ENCODE assay signal across 37 cellular contexts in genomic region chr16:24180451-24180850, GRCh38.
"Had no signal": no experiment of that assay in that cellular context is flagged by ENCODE, and none has a peak within 500 bp of the region (broad histone marks: within the 10 kb centered on the region; RNA-seq: fewer than 3 reads in every experiment).

No MANE protein-coding gene starts in this region.

- H3K27me3 Mint-ChIP-seq: activated B cell treated with CpG ODN at 0.5 μM for 24 hours; activated CD4-positive, alpha-beta memory T cell treated with anti-CD3 and anti-CD28 coated beads for 36 hours; activated CD4-positive, alpha-beta T cell treated with anti-CD3 and anti-CD28 coated beads, Interleukin-2, amount 10 ng/mL, durations not matched to agents 24 days and 14 days; activated CD8-positive, alpha-beta T cell treated with anti-CD3 and anti-CD28 coated beads for 36 hours; activated naive CD4-positive, alpha-beta T cell treated with anti-CD3 and anti-CD28 coated beads, Interleukin-2, amount 10 ng/mL, durations not matched to agents 7 days and 5 days; activated naive CD4-positive, alpha-beta T cell treated with anti-CD3 and anti-CD28 coated beads, Interleukin-2, amount 50 U/mL, for 24 hours; activated naive CD8-positive, alpha-beta T cell; activated naive CD8-positive, alpha-beta T cell treated with anti-CD3 and anti-CD28 coated beads, Interleukin-2, amount 10 ng/mL, durations not matched to agents 7 days and 5 days; activated naive CD8-positive, alpha-beta T cell treated with anti-CD3 and anti-CD28 coated beads, Interleukin-2, amount 50 U/mL, for 24 hours; central memory CD8-positive, alpha-beta T cell had no signal

- DNase-seq: activated B cell treated with CpG ODN at 0.5 μM for 24 hours; activated CD4-positive, alpha-beta memory T cell treated with anti-CD3 and anti-CD28 coated beads for 36 hours; activated CD4-positive, alpha-beta T cell treated with anti-CD3 and anti-CD28 coated beads for 4 hours; activated CD4-positive, alpha-beta T cell treated with anti-CD3 and anti-CD28 coated beads, Interleukin-2, amount 10 ng/mL, durations not matched to agents 24 days and 14 days; activated CD4-positive, alpha-beta T cell treated with anti-CD3 and anti-CD28 coated beads, Interleukin-2, amount 50 U/mL, for 1 hour; activated CD4-positive, alpha-beta T cell treated with anti-CD3 and anti-CD28 coated beads, Interleukin-2, amount 50 U/mL, for 4 hours; activated CD4-positive, CD25-positive, alpha-beta regulatory T cell treated with anti-CD3 and anti-CD28 coated beads, Interleukin-2, amount 50 U/mL, for 72 hours; activated CD8-positive, alpha-beta memory T cell treated with anti-CD3 and anti-CD28 coated beads, Interleukin-2, amount 50 U/mL, for 4 hours; activated CD8-positive, alpha-beta T cell treated with anti-CD3 and anti-CD28 coated beads for 36 hours; activated effector memory CD4-positive, alpha-beta T cell treated with Interleukin-2 at 50 U/mL for 16 hours; activated gamma-delta T cell; activated naive CD4-positive, alpha-beta T cell treated with anti-CD3 and anti-CD28 coated beads, Interleukin-2, amount 10 ng/mL, durations not matched to agents 7 days and 5 days; activated naive CD4-positive, alpha-beta T cell treated with Interleukin-2 at 50 U/mL for 16 hours; activated naive CD8-positive, alpha-beta T cell treated with anti-CD3 and anti-CD28 coated beads, Interleukin-2, amount 10 ng/mL, durations not matched to agents 7 days and 5 days; activated naive CD8-positive, alpha-beta T cell treated with anti-CD3 and anti-CD28 coated beads, Interleukin-2, amount 50 U/mL, for 24 hours; activated T-cell treated with anti-CD3 and anti-CD28 coated beads for 4 hours; activated T-cell treated with anti-CD3 and anti-CD28 coated beads, Interleukin-2, amount 50 U/mL, for 1 hour; activated T-cell treated with anti-CD3 and anti-CD28 coated beads, Interleukin-2, amount 50 U/mL, for 4 hours; activated T-cell treated with anti-CD3 and anti-CD28 coated beads, Interleukin-2, amount 50 U/mL, for 72 hours; amygdala; caudate nucleus; cerebellar nuclear complex; T-helper 1 cell; T-helper 2 cell; T-helper 9 cell had no signal

- FAIRE-seq: bronchial epithelial cell, TTC549 had no signal

- ATAC-seq: activated CD8-positive, alpha-beta T cell treated with anti-CD3 and anti-CD28 coated beads for 36 hours; activated naive CD8-positive, alpha-beta T cell treated with anti-CD3 and anti-CD28 coated beads, Interleukin-2, amount 50 U/mL, for 24 hours; activated T-cell treated with anti-CD3 and anti-CD28 coated beads, Interleukin-2, amount 50 U/mL, for 4 hours; activated T-cell treated with anti-CD3 and anti-CD28 coated beads, Interleukin-2, amount 50 U/mL, for 72 hours had no signal

- H3K4me3 Mint-ChIP-seq: activated B cell treated with CpG ODN at 0.5 μM for 24 hours; activated CD4-positive, alpha-beta memory T cell treated with anti-CD3 and anti-CD28 coated beads for 36 hours; activated CD4-positive, alpha-beta T cell treated with anti-CD3 and anti-CD28 coated beads, Interleukin-2, amount 10 ng/mL, durations not matched to agents 24 days and 14 days; activated CD8-positive, alpha-beta T cell treated with anti-CD3 and anti-CD28 coated beads for 36 hours; activated naive CD4-positive, alpha-beta T cell treated with anti-CD3 and anti-CD28 coated beads, Interleukin-2, amount 10 ng/mL, durations not matched to agents 7 days and 5 days; activated naive CD4-positive, alpha-beta T cell treated with anti-CD3 and anti-CD28 coated beads, Interleukin-2, amount 50 U/mL, for 24 hours; activated naive CD8-positive, alpha-beta T cell; activated naive CD8-positive, alpha-beta T cell treated with anti-CD3 and anti-CD28 coated beads, Interleukin-2, amount 10 ng/mL, durations not matched to agents 7 days and 5 days; activated naive CD8-positive, alpha-beta T cell treated with anti-CD3 and anti-CD28 coated beads, Interleukin-2, amount 50 U/mL, for 24 hours; activated T-cell treated with anti-CD3 and anti-CD28 coated beads, Interleukin-2, amount 50 U/mL, for 4 hours; activated T-cell treated with anti-CD3 and anti-CD28 coated beads, Interleukin-2, amount 50 U/mL, for 72 hours; brain; central memory CD8-positive, alpha-beta T cell; T-helper 1 cell treated with Interleukin-12 subunit alpha and Interleukin-12 subunit beta and Interleukin-4 antibody, amounts not matched to agents 30 μg/mL and 1 μg/mL, for 36 hours; T-helper 2 cell treated with Interferon-gamma antibody and Interleukin-4, amounts not matched to agents 5 μg/mL and 100 μg/mL, for 36 hours had no signal

- H3K4me1 Mint-ChIP-seq: activated B cell treated with CpG ODN at 0.5 μM for 24 hours; activated CD4-positive, alpha-beta T cell treated with anti-CD3 and anti-CD28 coated beads, Interleukin-2, amount 10 ng/mL, durations not matched to agents 24 days and 14 days; activated naive CD4-positive, alpha-beta T cell treated with anti-CD3 and anti-CD28 coated beads, Interleukin-2, amount 10 ng/mL, durations not matched to agents 7 days and 5 days; activated naive CD4-positive, alpha-beta T cell treated with anti-CD3 and anti-CD28 coated beads, Interleukin-2, amount 50 U/mL, for 24 hours; activated naive CD8-positive, alpha-beta T cell treated with anti-CD3 and anti-CD28 coated beads, Interleukin-2, amount 10 ng/mL, durations not matched to agents 7 days and 5 days; activated naive CD8-positive, alpha-beta T cell treated with anti-CD3 and anti-CD28 coated beads, Interleukin-2, amount 50 U/mL, for 24 hours; brain had no signal

- H3K27me3 ChIP-seq: ascending aorta, cardiac muscle cell had no signal

- H3K4me3 ChIP-seq: ascending aorta, cardiac muscle cell had no signal

- H3K4me1 ChIP-seq: ascending aorta had no signal

- H3K27ac Mint-ChIP-seq: activated B cell treated with CpG ODN at 0.5 μM for 24 hours; activated CD4-positive, alpha-beta memory T cell treated with anti-CD3 and anti-CD28 coated beads for 36 hours; activated CD4-positive, alpha-beta T cell treated with anti-CD3 and anti-CD28 coated beads, Interleukin-2, amount 10 ng/mL, durations not matched to agents 24 days and 14 days; activated CD8-positive, alpha-beta T cell treated with anti-CD3 and anti-CD28 coated beads for 36 hours; activated naive CD4-positive, alpha-beta T cell treated with anti-CD3 and anti-CD28 coated beads, Interleukin-2, amount 10 ng/mL, durations not matched to agents 7 days and 5 days; activated naive CD4-positive, alpha-beta T cell treated with anti-CD3 and anti-CD28 coated beads, Interleukin-2, amount 50 U/mL, for 24 hours; activated naive CD8-positive, alpha-beta T cell; activated naive CD8-positive, alpha-beta T cell treated with anti-CD3 and anti-CD28 coated beads, Interleukin-2, amount 10 ng/mL, durations not matched to agents 7 days and 5 days; activated naive CD8-positive, alpha-beta T cell treated with anti-CD3 and anti-CD28 coated beads, Interleukin-2, amount 50 U/mL, for 24 hours; activated T-cell treated with anti-CD3 and anti-CD28 coated beads, Interleukin-2, amount 50 U/mL, for 72 hours; activated T-helper 2 cell treated with anti-CD3 and anti-CD28 coated beads, Interferon-gamma antibody, Interleukin-2, Interleukin-4, amounts not matched to agents 10 μg/mL and 5 μg/mL and 100 μg/mL, durations not matched to agents 14 hours and 24 hours and 36 hours; brain; T-helper 1 cell treated with Interleukin-12 subunit alpha and Interleukin-12 subunit beta and Interleukin-4 antibody, amounts not matched to agents 30 μg/mL and 1 μg/mL, for 36 hours; T-helper 2 cell treated with Interferon-gamma antibody and Interleukin-4, amounts not matched to agents 5 μg/mL and 100 μg/mL, for 36 hours had no signal

- H3K27ac ChIP-seq: ascending aorta, cardiac muscle cell, VCaP had no signal

- H3K36me3 ChIP-seq: ascending aorta, cardiac muscle cell had no signal

- H3K9me3 Mint-ChIP-seq: activated B cell treated with CpG ODN at 0.5 μM for 24 hours; activated CD4-positive, alpha-beta memory T cell treated with anti-CD3 and anti-CD28 coated beads for 36 hours; activated CD4-positive, alpha-beta T cell treated with anti-CD3 and anti-CD28 coated beads, Interleukin-2, amount 10 ng/mL, durations not matched to agents 24 days and 14 days; activated CD8-positive, alpha-beta T cell treated with anti-CD3 and anti-CD28 coated beads for 36 hours; activated naive CD4-positive, alpha-beta T cell treated with anti-CD3 and anti-CD28 coated beads, Interleukin-2, amount 50 U/mL, for 24 hours; activated naive CD8-positive, alpha-beta T cell treated with anti-CD3 and anti-CD28 coated beads, Interleukin-2, amount 10 ng/mL, durations not matched to agents 7 days and 5 days; activated naive CD8-positive, alpha-beta T cell treated with anti-CD3 and anti-CD28 coated beads, Interleukin-2, amount 50 U/mL, for 24 hours; activated T-cell treated with anti-CD3 and anti-CD28 coated beads, Interleukin-2, amount 50 U/mL, for 4 hours; activated T-cell treated with anti-CD3 and anti-CD28 coated beads, Interleukin-2, amount 50 U/mL, for 72 hours; activated T-helper 2 cell treated with anti-CD3 and anti-CD28 coated beads, Interferon-gamma antibody, Interleukin-2, Interleukin-4, amounts not matched to agents 10 μg/mL and 5 μg/mL and 100 μg/mL, durations not matched to agents 14 hours and 24 hours and 36 hours; brain; central memory CD8-positive, alpha-beta T cell; T-helper 1 cell treated with Interleukin-12 subunit alpha and Interleukin-12 subunit beta and Interleukin-4 antibody, amounts not matched to agents 30 μg/mL and 1 μg/mL, for 36 hours; T-helper 2 cell treated with Interferon-gamma antibody and Interleukin-4, amounts not matched to agents 5 μg/mL and 100 μg/mL, for 36 hours had no signal

- H3K36me3 Mint-ChIP-seq: brain had no signal

- H3K9me3 ChIP-seq: ascending aorta had no signal
